ENCODE assay signal across 8 cellular contexts in the genomic region with DNA sequence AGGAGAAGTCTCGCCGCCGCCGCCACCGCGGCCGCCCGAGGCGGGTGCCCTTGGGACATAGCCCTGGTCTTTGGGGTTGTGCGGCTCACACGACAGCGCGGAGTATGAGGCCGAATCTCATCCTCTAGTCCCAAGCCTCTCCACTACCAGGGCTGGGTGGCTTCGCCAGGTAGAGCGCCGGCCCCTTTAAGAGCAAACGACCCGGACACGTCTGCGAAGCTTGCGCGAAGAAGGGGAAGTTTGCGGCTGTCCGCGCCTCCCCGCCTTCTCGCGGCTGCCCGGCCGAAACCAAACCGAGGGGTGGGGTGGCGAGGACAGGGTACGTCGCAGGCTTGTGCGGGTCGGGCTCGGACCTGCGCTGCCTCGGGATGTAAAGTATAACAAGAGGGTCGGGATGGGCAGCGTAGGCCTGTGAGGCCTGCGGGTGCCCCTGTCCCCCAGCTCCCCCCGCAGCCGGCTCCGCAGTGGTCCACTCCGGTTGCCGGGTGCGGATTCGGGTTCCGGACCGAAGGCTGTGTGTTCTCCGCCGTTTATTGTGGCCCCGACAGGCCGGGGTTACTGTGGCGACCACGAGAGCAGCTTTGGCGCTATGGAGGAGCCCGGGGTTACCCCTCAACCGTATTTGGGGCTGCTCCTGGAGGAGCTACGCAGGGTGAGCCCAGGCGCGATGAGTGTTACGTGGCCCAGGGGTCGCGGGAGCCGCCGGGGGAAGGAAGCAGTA. TPM values are rescaled to one million over a fixed set of nuclear protein-coding genes. Genes with fewer than 3 reads are reported as not detected.
A peak's percentile ranks its signal among the peaks of the same experiment; 100 is the strongest.
DNase-seq lines count a peak whose midpoint lies in the region; ATAC-seq and TF ChIP-seq lines count a peak whose summit lies in the region.

No MANE protein-coding gene starts in this region.

- peak overlapping the region; percentile 94 for H2AFZ ChIP-seq in mammary epithelial cell (ENCODE audit: low read depth, low read length)

- peaks cover 53% of the 10 kb centered on the region for H3K79me2 ChIP-seq in mammary epithelial cell (ENCODE audit: insufficient read depth, low read length)

- in situ Hi-C loops in ACHN (cut with HindIII; ENCODE audit: low pct_ligation_motif_present, low pct_unique_long_range_greater_than_20kb, low sequenced_read_pairs) (no loop called here), mammary epithelial cell (cut with MboI; ENCODE audit: low sequenced_read_pairs in 2 of 2) (loop anchor here in 1 of 2 donors (5.0 kb wide), 1 partner anchor 95 kb away; a partner anchor contains a TSS)

- DNase-seq in ACHN (peak; percentile 74), NCI-H2196 (lab: John Stamatoyannopoulos, UW; ENCODE audit: unreplicated experiment) (peak; percentile 77), mammary epithelial cell (peak; percentile 88), inferior parietal cortex (ENCODE audit: extremely low spot score) (peak; percentile 74)
- peak; percentile 57 to 60 for DNase-seq in stimulated activated CD4-positive, alpha-beta T cell treated with anti-CD3 and anti-CD28 coated beads, Interleukin-12 subunit alpha, Interleukin-12 subunit beta, amount 100 ng/mL, for 24 hours (ENCODE audit: low read depth in 2 of 2)

- dilution Hi-C loops in mammary epithelial cell (cut with HindIII; ENCODE audit: low sequenced_read_pairs), result loop anchor here (5.0 kb wide), 1 partner anchor 105 kb away; no protein-coding TSS in a partner anchor

- peak; percentile 70 for ATAC-seq in GM18520 (IDR thresholded peaks at IDR 0.05; ENCODE audit: unreplicated experiment)
- peak; percentile 87 for ATAC-seq in HG03045 (IDR thresholded peaks at IDR 0.05; ENCODE audit: unreplicated experiment)

- CTCF ChIA-PET in mammary epithelial cell (lab: Charles Lee; ENCODE audit: low non-redundant PET), result interaction anchor here (0.6 kb wide), 1 partner anchor 97 kb away, joined by 3 read pairs; a partner anchor contains a TSS

- H3K4me2 ChIP-seq in mammary epithelial cell (ENCODE audit: insufficient read depth, low read depth, low read length), result peak overlapping the region; percentile 97

- 3% methylated on average over 22 of the region's 69 CpGs for whole genome bisulfite sequencing in mammary epithelial cell (ENCODE audit: low coverage, missing lambda C conversion rate)

- TF ChIP-seq CTCF in WI38 (IDR thresholded peaks at IDR 0.05; ENCODE audit: low read depth, low read length), result no peak
- TF ChIP-seq CTCF in mammary epithelial cell (conservative IDR thresholded peaks at IDR 0.05 in 1 of 2, IDR thresholded peaks at IDR 0.05 in 1 of 2; ENCODE audit: extremely low read depth in 1 of 2, insufficient read depth in 1 of 2, low read depth in 1 of 2, low read length in 2 of 2), result no peak

- H3K4me3 ChIP-seq in WI38 (ENCODE audit: low read depth, low read length), result peak overlapping the region; percentile 77
- H3K4me3 ChIP-seq in mammary epithelial cell (replicated peaks in 1 of 3; ENCODE audit: insufficient read depth in 1 of 3, low read depth in 2 of 3, low read length in 3 of 3), result peak overlapping the region; percentile 90 to 99 (median 97)

- H3K36me3 ChIP-seq in mammary epithelial cell (ENCODE audit: insufficient read depth, low read length), result peaks cover 3% of the 10 kb centered on the region

- H4K20me1 ChIP-seq in mammary epithelial cell (ENCODE audit: insufficient read depth, low read length), result no peaks in the 10 kb centered on the region

- H3K27ac ChIP-seq in mammary epithelial cell (ENCODE audit: insufficient read depth, low read depth, low read length), result peak overlapping the region; percentile 98

- BruUV-seq in mammary epithelial cell (replicated peaks; lab: Mats Ljungman, UMichigan), result no TSS peak

- peak overlapping the region; percentile 99 for H3K9ac ChIP-seq in mammary epithelial cell (ENCODE audit: insufficient read depth, low read length)

- peaks cover 2% of the 10 kb centered on the region for H3K9me3 ChIP-seq in mammary epithelial cell (replicated peaks; ENCODE audit: insufficient read depth, low read length)

- H3K4me1 ChIP-seq in mammary epithelial cell (ENCODE audit: insufficient read depth, low read length), result peaks cover 11% of the 10 kb centered on the region

- intact Hi-C loops in mammary epithelial cell (cut with micrococcal nuclease), result loop anchor here (1.0 to 2.0 kb wide), 4 partner anchors 34 to 152 kb away; a partner anchor contains a TSS

- no peaks in the 10 kb centered on the region for H3K27me3 ChIP-seq in mammary epithelial cell (ENCODE audit: insufficient read depth, low read length)

RNA-seq across cellular contexts. Expression of a gene that starts 33.3 kb away (rescaled TPM):
- total RNA-seq in mammary epithelial cell, result 10 to 100 TPM; 39.0 to 39.3 TPM
- polyA plus RNA-seq in mammary epithelial cell, result 13.7 TPM
- 22.0 TPM for polyA minus RNA-seq in mammary epithelial cell

Comparison
In these comparisons a context has a peak if more than half of its experiments do, and no peak if none do; other contexts are left out.
1. Peak in every context shown above with its lines: DNase-seq, ATAC-seq, H3K4me3 ChIP-seq and H3K27ac ChIP-seq.